Comparison of ENCODE assay signal across 1 cellular context in the genomic region with DNA sequence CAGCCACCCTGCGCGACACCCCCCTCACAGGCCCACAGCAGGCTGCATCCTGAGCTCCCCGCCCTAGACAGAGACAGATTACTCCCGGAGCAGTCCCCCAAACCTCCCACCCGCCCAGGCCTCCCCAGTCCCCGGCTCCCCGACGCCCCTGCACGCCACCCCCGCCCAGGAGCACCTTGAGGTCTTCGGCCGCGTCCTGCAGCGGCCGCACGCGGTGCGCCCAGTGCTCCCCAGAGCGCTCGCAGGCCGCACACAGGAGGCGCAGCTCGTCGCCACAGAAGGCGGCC.
TF ChIP-seq lines count a peak whose summit lies in the region.

No MANE protein-coding gene starts in this region.

TF ChIP-seq in GM23338, 12 proteins besides CTCF, POLR2A, EP300 and RAD21 (continued from another document):
- TF ChIP-seq, protein P1, sequence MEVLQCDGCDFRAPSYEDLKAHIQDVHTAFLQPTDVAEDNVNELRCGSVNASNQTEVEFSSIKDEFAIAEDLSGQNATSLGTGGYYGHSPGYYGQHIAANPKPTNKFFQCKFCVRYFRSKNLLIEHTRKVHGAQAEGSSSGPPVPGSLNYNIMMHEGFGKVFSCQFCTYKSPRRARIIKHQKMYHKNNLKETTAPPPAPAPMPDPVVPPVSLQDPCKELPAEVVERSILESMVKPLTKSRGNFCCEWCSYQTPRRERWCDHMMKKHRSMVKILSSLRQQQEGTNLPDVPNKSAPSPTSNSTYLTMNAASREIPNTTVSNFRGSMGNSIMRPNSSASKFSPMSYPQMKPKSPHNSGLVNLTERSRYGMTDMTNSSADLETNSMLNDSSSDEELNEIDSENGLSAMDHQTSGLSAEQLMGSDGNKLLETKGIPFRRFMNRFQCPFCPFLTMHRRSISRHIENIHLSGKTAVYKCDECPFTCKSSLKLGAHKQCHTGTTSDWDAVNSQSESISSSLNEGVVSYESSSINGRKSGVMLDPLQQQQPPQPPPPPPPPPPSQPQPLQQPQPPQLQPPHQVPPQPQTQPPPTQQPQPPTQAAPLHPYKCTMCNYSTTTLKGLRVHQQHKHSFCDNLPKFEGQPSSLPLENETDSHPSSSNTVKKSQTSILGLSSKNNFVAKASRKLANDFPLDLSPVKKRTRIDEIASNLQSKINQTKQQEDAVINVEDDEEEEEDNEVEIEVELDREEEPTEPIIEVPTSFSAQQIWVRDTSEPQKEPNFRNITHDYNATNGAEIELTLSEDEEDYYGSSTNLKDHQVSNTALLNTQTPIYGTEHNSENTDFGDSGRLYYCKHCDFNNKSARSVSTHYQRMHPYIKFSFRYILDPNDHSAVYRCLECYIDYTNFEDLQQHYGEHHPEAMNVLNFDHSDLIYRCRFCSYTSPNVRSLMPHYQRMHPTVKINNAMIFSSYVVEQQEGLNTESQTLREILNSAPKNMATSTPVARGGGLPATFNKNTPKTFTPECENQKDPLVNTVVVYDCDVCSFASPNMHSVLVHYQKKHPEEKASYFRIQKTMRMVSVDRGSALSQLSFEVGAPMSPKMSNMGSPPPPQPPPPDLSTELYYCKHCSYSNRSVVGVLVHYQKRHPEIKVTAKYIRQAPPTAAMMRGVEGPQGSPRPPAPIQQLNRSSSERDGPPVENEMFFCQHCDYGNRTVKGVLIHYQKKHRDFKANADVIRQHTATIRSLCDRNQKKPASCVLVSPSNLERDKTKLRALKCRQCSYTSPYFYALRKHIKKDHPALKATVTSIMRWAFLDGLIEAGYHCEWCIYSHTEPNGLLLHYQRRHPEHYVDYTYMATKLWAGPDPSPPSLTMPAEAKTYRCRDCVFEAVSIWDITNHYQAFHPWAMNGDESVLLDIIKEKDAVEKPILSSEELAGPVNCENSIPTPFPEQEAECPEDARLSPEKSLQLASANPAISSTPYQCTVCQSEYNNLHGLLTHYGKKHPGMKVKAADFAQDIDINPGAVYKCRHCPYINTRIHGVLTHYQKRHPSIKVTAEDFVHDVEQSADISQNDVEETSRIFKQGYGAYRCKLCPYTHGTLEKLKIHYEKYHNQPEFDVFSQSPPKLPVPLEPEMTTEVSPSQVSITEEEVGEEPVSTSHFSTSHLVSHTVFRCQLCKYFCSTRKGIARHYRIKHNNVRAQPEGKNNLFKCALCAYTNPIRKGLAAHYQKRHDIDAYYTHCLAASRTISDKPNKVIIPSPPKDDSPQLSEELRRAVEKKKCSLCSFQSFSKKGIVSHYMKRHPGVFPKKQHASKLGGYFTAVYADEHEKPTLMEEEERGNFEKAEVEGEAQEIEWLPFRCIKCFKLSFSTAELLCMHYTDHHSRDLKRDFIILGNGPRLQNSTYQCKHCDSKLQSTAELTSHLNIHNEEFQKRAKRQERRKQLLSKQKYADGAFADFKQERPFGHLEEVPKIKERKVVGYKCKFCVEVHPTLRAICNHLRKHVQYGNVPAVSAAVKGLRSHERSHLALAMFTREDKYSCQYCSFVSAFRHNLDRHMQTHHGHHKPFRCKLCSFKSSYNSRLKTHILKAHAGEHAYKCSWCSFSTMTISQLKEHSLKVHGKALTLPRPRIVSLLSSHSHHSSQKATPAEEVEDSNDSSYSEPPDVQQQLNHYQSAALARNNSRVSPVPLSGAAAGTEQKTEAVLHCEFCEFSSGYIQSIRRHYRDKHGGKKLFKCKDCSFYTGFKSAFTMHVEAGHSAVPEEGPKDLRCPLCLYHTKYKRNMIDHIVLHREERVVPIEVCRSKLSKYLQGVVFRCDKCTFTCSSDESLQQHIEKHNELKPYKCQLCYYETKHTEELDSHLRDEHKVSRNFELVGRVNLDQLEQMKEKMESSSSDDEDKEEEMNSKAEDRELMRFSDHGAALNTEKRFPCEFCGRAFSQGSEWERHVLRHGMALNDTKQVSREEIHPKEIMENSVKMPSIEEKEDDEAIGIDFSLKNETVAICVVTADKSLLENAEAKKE (CRISPR knock-in tag; IDR thresholded peaks at IDR 0.05) = no peak
- no peak for TF ChIP-seq ZNF114 (CRISPR knock-in tag; IDR thresholded peaks at IDR 0.05)
